Comparison of ENCODE assay signal across 23 cellular contexts in the genomic region with DNA sequence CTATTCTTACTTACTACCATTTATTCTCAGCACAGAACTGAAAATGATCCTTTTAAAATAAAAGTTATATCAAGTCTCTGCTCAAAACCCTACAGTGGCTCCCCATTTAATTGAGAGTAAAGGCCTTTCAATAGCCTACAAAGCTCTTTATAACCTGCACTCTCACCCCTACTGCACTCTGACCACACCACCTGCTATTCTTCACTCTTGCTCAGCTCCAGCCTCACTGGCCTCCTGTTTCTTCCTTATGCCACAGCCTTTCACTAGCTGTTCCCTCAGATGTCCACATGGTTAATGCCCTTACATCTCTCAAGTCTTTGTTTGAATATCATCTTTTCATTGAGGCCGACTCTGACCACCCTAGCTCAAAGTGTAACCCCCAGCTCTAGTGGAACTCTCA.
"Had no signal": no experiment of that assay in that cellular context is flagged by ENCODE, and none has a peak within 500 bp of the region (broad histone marks: within the 10 kb centered on the region; RNA-seq: fewer than 3 reads in every experiment).

No MANE protein-coding gene starts in this region.

- DNase-seq: hippocampal formation; kidney glomerular epithelial cell; left cardiac atrium; lower lobe of right lung; mammary epithelial cell; mesenchymal stem cell; naive B cell; natural killer cell; nucleus accumbens; pancreas; posterior cingulate gyrus; psoas muscle; right lobe of liver; stimulated activated CD4-positive, alpha-beta T cell treated with anti-CD3 and anti-CD28 coated beads, Interleukin-2, amount 100 ng/mL, for 24 hours; stimulated activated CD4-positive, alpha-beta T cell treated with anti-CD3 and anti-CD28 coated beads, Interleukin-4, amount 100 ng/mL, for 1 hour; stimulated activated naive B cell treated with anti-CD40 and anti-IgM and Interleukin-4, amounts not matched to agents 10 μg/mL and 1 μg/mL and 100 μg/mL, for 72 hours; stimulated activated naive CD8-positive, alpha-beta T cell treated with anti-CD3 and anti-CD28 coated beads, Interleukin-15, Interleukin-2, amounts not matched to agents 100 U/mL and 50 U/mL, for 24 hours; stomach; testis; thyroid gland; transverse colon; upper lobe of left lung had no signal

- H3K27ac Mint-ChIP-seq: natural killer cell; stimulated activated naive B cell treated with anti-CD40 and anti-IgM and Interleukin-4, amounts not matched to agents 10 μg/mL and 1 μg/mL and 100 μg/mL, for 72 hours had no signal

- H3K9me3 Mint-ChIP-seq: naive B cell; natural killer cell; stimulated activated naive B cell treated with anti-CD40 and anti-IgM and Interleukin-4, amounts not matched to agents 10 μg/mL and 1 μg/mL and 100 μg/mL, for 72 hours had no signal

- H3K36me3 Mint-ChIP-seq: natural killer cell had no signal

- H3K4me1 Mint-ChIP-seq: naive B cell, natural killer cell had no signal

- ATAC-seq: left cardiac atrium; left lobe of liver; natural killer cell; pancreas; psoas muscle; stimulated activated naive B cell treated with anti-CD40 and anti-IgM and Interleukin-4, amounts not matched to agents 10 μg/mL and 1 μg/mL and 100 μg/mL, for 72 hours; stimulated activated naive CD8-positive, alpha-beta T cell treated with anti-CD3 and anti-CD28 coated beads, Interleukin-15, Interleukin-2, amounts not matched to agents 100 U/mL and 50 U/mL, for 24 hours had no signal

- H3K27me3 Mint-ChIP-seq: naive B cell; stimulated activated naive B cell treated with anti-CD40 and anti-IgM and Interleukin-4, amounts not matched to agents 10 μg/mL and 1 μg/mL and 100 μg/mL, for 72 hours had no signal

- H3K4me3 Mint-ChIP-seq: naive B cell; natural killer cell; stimulated activated naive B cell treated with anti-CD40 and anti-IgM and Interleukin-4, amounts not matched to agents 10 μg/mL and 1 μg/mL and 100 μg/mL, for 72 hours had no signal
